In the genomic region with DNA sequence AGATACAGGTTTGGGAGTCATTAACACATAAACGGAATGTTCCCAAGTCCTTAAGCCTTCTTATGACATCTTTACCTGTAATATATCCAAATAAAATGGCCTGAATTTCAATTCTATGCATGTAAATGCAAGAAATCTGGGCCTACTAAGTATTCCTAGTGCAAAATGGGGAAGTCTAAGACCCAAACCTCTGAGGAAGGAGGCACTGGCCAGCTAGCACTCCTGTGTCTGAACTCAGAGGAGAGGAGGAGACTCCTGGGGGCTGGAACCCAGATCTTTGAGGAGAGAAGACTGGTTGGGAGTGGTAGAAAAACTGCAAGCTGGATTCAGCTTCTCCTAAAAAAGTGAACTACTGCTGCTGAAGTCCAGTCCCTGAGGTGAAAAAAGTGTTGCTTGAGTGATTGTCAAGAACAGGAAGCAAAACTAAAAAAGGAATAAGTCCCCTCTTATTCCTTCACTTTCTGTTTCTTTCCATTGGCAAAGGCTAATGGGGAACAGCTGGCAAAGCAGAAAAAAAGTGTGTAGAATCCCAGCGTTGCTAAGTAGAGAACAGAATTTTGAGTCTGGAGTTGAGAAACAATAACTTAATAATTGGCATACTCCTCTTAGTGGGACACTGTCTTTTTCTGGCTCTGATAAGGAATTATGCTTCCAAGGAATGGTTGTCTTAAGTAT, we compare ENCODE assay signal across 15 cellular contexts. TPM values are rescaled to one million over a fixed set of nuclear protein-coding genes. Genes with fewer than 3 reads are reported as not detected.
DNase-seq lines count a peak whose midpoint lies in the region; TF ChIP-seq lines count a peak whose summit lies in the region.
"Had no signal": no experiment of that assay in that cellular context is flagged by ENCODE, and none has a peak within 500 bp of the region (broad histone marks: within the 10 kb centered on the region; RNA-seq: fewer than 3 reads in every experiment).

No MANE protein-coding gene starts in this region.

- H3K4me2 ChIP-seq in osteoblast (ENCODE audit: insufficient read depth, low read length) (no peak overlapping the region), neuronal stem cell (ENCODE audit: insufficient read depth, low read length, poor library complexity, severe bottlenecking) (no peak overlapping the region)

- H3K14ac ChIP-seq in neuronal stem cell (ENCODE audit: low read length): no peak overlapping the region

- no peak overlapping the region for H2BK12ac ChIP-seq in neuronal stem cell (ENCODE audit: low read length)

- no peaks in the 10 kb centered on the region for H3K79me2 ChIP-seq in osteoblast (ENCODE audit: insufficient read depth, low read length)

- H3K23ac ChIP-seq in neuronal stem cell (ENCODE audit: low read depth, low read length, poor library complexity): no peak overlapping the region

- peak overlapping the region; percentile 87; the same call in 1 of the 2 replicates for H3K27ac ChIP-seq in HUES64 (ENCODE audit: low read depth, low read length)
- H3K27ac ChIP-seq in VCaP: peak overlapping the region; percentile 80
- H3K27ac ChIP-seq in stomach smooth muscle (ENCODE audit: low read length): peak overlapping the region; percentile 56
- no peak overlapping the region for H3K27ac ChIP-seq in osteoblast (ENCODE audit: low read depth, low read length)
- H3K27ac ChIP-seq in neuronal stem cell (replicated peaks; ENCODE audit: low read length): no peak overlapping the region

- no peak overlapping the region for H4K8ac ChIP-seq in neuronal stem cell (ENCODE audit: low read depth, low read length)

- TF ChIP-seq CTCF in VCaP (conservative IDR thresholded peaks at IDR 0.05) (no peak), osteoblast (IDR thresholded peaks at IDR 0.05; ENCODE audit: extremely low read depth, low read depth, low read length) (no peak)

- no peak overlapping the region for H2AFZ ChIP-seq in osteoblast (ENCODE audit: low read length)
- H2AFZ ChIP-seq in neuronal stem cell (ENCODE audit: low read length): no peak overlapping the region

- no peak overlapping the region for H3K4ac ChIP-seq in neuronal stem cell (ENCODE audit: low read length)

- H3K27me3 ChIP-seq in HUES64 (ENCODE audit: insufficient read depth, low read length): no peaks in the 10 kb centered on the region
- no peaks in the 10 kb centered on the region for H3K27me3 ChIP-seq in stomach smooth muscle (ENCODE audit: control insufficient read depth in 1 of 2, insufficient read depth in 2 of 2, low read length in 2 of 2)
- H3K27me3 ChIP-seq in osteoblast (ENCODE audit: insufficient read depth, low read length): peaks cover 2% of the 10 kb centered on the region
- H3K27me3 ChIP-seq in neuronal stem cell (ENCODE audit: control insufficient read depth in 3 of 3, insufficient read depth in 3 of 3, low read depth in 1 of 3, low read length in 3 of 3): peaks cover 0 to 8% (median 0%) of the 10 kb centered on the region in 3 experiments

- H2AK5ac ChIP-seq in neuronal stem cell (ENCODE audit: low read depth, low read length): no peak overlapping the region

- no peak overlapping the region for H3K9ac ChIP-seq in HUES64 (ENCODE audit: low read depth, low read length)
- H3K9ac ChIP-seq in stomach smooth muscle (ENCODE audit: low read length in 2 of 2): no peak overlapping the region
- H3K9ac ChIP-seq in neuronal stem cell (ENCODE audit: low read depth, low read length, poor library complexity): no peak overlapping the region

- H2BK5ac ChIP-seq in neuronal stem cell (ENCODE audit: low read length): no peak overlapping the region

- H3K9me3 ChIP-seq in HUES64 (ENCODE audit: insufficient read depth, low read depth, low read length) (no peaks in the 10 kb centered on the region), stomach smooth muscle (ENCODE audit: control insufficient read depth in 2 of 2, low read length in 2 of 2) (no peaks in the 10 kb centered on the region), osteoblast (ENCODE audit: low read depth, low read length) (no peaks in the 10 kb centered on the region), neuronal stem cell (replicated peaks in 1 of 2; ENCODE audit: control insufficient read depth in 2 of 2, insufficient read depth in 1 of 2, low read depth in 1 of 2, low read length in 2 of 2) (no peaks in the 10 kb centered on the region)
- H3K9me3 ChIP-seq: Caco-2 had no signal

- H3K18ac ChIP-seq in neuronal stem cell (ENCODE audit: low read length): no peak overlapping the region

- no peak overlapping the region for H2BK15ac ChIP-seq in neuronal stem cell (ENCODE audit: low read length)

- H2BK120ac ChIP-seq in neuronal stem cell (ENCODE audit: low read depth, low read length): no peak overlapping the region

- peaks cover 34% of the 10 kb centered on the region for H3K4me1 ChIP-seq in HUES64 (ENCODE audit: insufficient read depth, low read length)
- peaks cover 39% of the 10 kb centered on the region for H3K4me1 ChIP-seq in stomach smooth muscle (ENCODE audit: control insufficient read depth, insufficient read depth, low read length)
- no peaks in the 10 kb centered on the region for H3K4me1 ChIP-seq in osteoblast (ENCODE audit: insufficient read depth, low read length)
- H3K4me1 ChIP-seq in neuronal stem cell (ENCODE audit: control insufficient read depth in 2 of 2, insufficient read depth in 1 of 2, low read depth in 1 of 2, low read length in 2 of 2): no peaks in the 10 kb centered on the region
- H3K4me1 ChIP-seq: Caco-2 had no signal

- H3K79me1 ChIP-seq in neuronal stem cell (ENCODE audit: low read depth, low read length): no peaks in the 10 kb centered on the region

- 77% methylated on average over 1 of the region's 2 CpGs for WGBS in HUES64
- no CpG with 5 or more reads among the region's 2 CpGs for WGBS in neuronal stem cell (ENCODE audit: extremely low coverage in 2 of 2, insufficient read length in 2 of 2, insufficient replicate concordance in 1 of 2), 2 donors

- H3K4me3 ChIP-seq in HUES64 (ENCODE audit: low read length) (no peak overlapping the region; the same call in 1 of the 2 replicates), stomach smooth muscle (ENCODE audit: low read length in 2 of 2) (peak overlapping the region in 1 of 2 donors; percentile 24), osteoblast (ENCODE audit: insufficient read depth, low read length) (no peak overlapping the region), neuronal stem cell (ENCODE audit: low read length in 2 of 2) (no peak overlapping the region)

- H4K20me1 ChIP-seq in osteoblast (ENCODE audit: insufficient read depth, low read length): no peaks in the 10 kb centered on the region

- DNase-seq in NCI-H2107 treated with DMSO at 0.1 percent for 48 hours (lab: John Stamatoyannopoulos, UW; ENCODE audit: unreplicated experiment) (peak; percentile 93), NCI-H2107 (lab: John Stamatoyannopoulos, UW) (no peak), osteoblast (ENCODE audit: insufficient read length, low spot score, missing footprints) (no peak), neuronal stem cell (ENCODE audit: low spot score) (no peak)
- no peak for DNase-seq in stimulated activated naive CD4-positive, alpha-beta T cell treated with Interleukin-2 at 50 U/mL for 16 hours (lab: John Stamatoyannopoulos, UW)
- DNase-seq: activated CD4-positive, alpha-beta T cell treated with anti-CD3 and anti-CD28 coated beads for 4 hours; activated T-cell treated with anti-CD3 and anti-CD28 coated beads, Interleukin-2, amount 50 U/mL, for 1 hour; Caco-2; KG1; mammary epithelial cell; NCI-H2081 treated with DMSO at 0.1 percent for 48 hours; PC-3 had no signal

- no peak overlapping the region for H4K91ac ChIP-seq in neuronal stem cell (ENCODE audit: low read depth, low read length, poor library complexity)

- H3K36me3 ChIP-seq in HUES64 (ENCODE audit: insufficient read depth, low read length) (no peaks in the 10 kb centered on the region), stomach smooth muscle (ENCODE audit: control insufficient read depth in 2 of 2, insufficient read depth in 2 of 2, low read length in 2 of 2) (no peaks in the 10 kb centered on the region), osteoblast (ENCODE audit: insufficient read depth, low read length) (no peaks in the 10 kb centered on the region), neuronal stem cell (replicated peaks in 1 of 2; ENCODE audit: control insufficient read depth in 2 of 2, insufficient read depth in 2 of 2, low read length in 2 of 2) (no peaks in the 10 kb centered on the region)

RNA-seq across cellular contexts. Expression of gene ATP2C1, which starts 54.8 kb away (rescaled TPM):
- 40.7 TPM for polyA plus RNA-seq in HUES64 (2013, experiment 1 of 2)
- 45.8 TPM for polyA plus RNA-seq in HUES64 (2013, experiment 2 of 2)
- 97.5 and 99.5 TPM in 2 replicates for total RNA-seq in osteoblast
- 36.4 TPM for polyA plus RNA-seq in neuronal stem cell (2013, experiment 1 of 2)
- polyA plus RNA-seq in neuronal stem cell (2013, experiment 2 of 2): 39.2 TPM

Comparison
In these comparisons a context has a peak if more than half of its experiments do, and no peak if none do; other contexts are left out.
1. H3K27ac ChIP-seq: peak in HUES64 (single experiment), VCaP (single experiment) and stomach smooth muscle (single experiment); none in osteoblast (single experiment) and neuronal stem cell (single experiment).